In genomic region chr10:69929575-69929974, GRCh38 we compare ENCODE assay signal across 22 cellular contexts.
DNase-seq lines count a peak whose midpoint lies in the region; ATAC-seq, FAIRE-seq and TF ChIP-seq lines count a peak whose summit lies in the region.
"Had no signal": no experiment of that assay in that cellular context is flagged by ENCODE, and none has a peak within 500 bp of the region (broad histone marks: within the 10 kb centered on the region; RNA-seq: fewer than 3 reads in every experiment).

No MANE protein-coding gene starts in this region.

- no peak overlapping the region for H3K4me3 Mint-ChIP-seq in endodermal cell
- H3K4me3 Mint-ChIP-seq in neural crest cell, result no peak overlapping the region
- no peak overlapping the region for H3K4me3 Mint-ChIP-seq in activated T-helper 1 cell treated with anti-CD3 and anti-CD28 coated beads, Interleukin-12 subunit alpha, Interleukin-12 subunit beta, Interleukin-2, Interleukin-4 antibody, amounts not matched to agents 30 ng/mL and 10 ng/mL and 1 ng/mL, durations not matched to agents 14 hours and 24 hours and 36 hours
- H3K4me3 Mint-ChIP-seq: CD4-positive, CD25-positive, alpha-beta regulatory T cell; IgD-negative memory B cell had no signal

- in situ Hi-C loops in HepG2 (cut with HindIII; ENCODE audit: extremely low pct_ligation_motif_present, low pct_unique_long_range_greater_than_20kb), result no loop called here

- no peak overlapping the region for H2AFZ ChIP-seq in HepG2 (ENCODE audit: low read length)

- H3K4me3 ChIP-seq in HepG2 (replicated peaks in 1 of 3; ENCODE audit: insufficient read depth in 1 of 3, low read depth in 2 of 3, low read length in 3 of 3) (no peak overlapping the region), right lobe of liver (no peak overlapping the region), endodermal cell (ENCODE audit: low read length) (no peak overlapping the region)
- H3K4me3 ChIP-seq: HAP-1 had no signal

- intact Hi-C loops in HepG2 (cut with micrococcal nuclease; ENCODE audit: unreplicated experiment), result no loop called here
- intact Hi-C loops in right lobe of liver (cut with DNase I), result no loop called here
- intact Hi-C loops in activated T-helper 1 cell treated with anti-CD3 and anti-CD28 coated beads, Interleukin-12 subunit alpha, Interleukin-12 subunit beta, Interleukin-2, Interleukin-4 antibody, amounts not matched to agents 30 ng/mL and 10 ng/mL and 1 ng/mL, durations not matched to agents 14 hours and 24 hours and 36 hours (cut with micrococcal nuclease), result no loop called here

- H3K4me1 Mint-ChIP-seq in endodermal cell, result peaks cover 12% of the 10 kb centered on the region
- peaks cover 8% of the 10 kb centered on the region for H3K4me1 Mint-ChIP-seq in neural crest cell
- no peaks in the 10 kb centered on the region for H3K4me1 Mint-ChIP-seq in activated T-helper 1 cell treated with anti-CD3 and anti-CD28 coated beads, Interleukin-12 subunit alpha, Interleukin-12 subunit beta, Interleukin-2, Interleukin-4 antibody, amounts not matched to agents 30 ng/mL and 10 ng/mL and 1 ng/mL, durations not matched to agents 14 hours and 24 hours and 36 hours (ENCODE audit: low read depth)
- H3K4me1 Mint-ChIP-seq: CD4-positive, CD25-positive, alpha-beta regulatory T cell; CD8-positive, alpha-beta memory T cell; IgD-negative memory B cell had no signal

- no peaks in the 10 kb centered on the region for H4K20me1 ChIP-seq in HepG2 (ENCODE audit: insufficient read depth, low read length)

- H3K36me3 Mint-ChIP-seq in endodermal cell (ENCODE audit: low read depth) (peaks cover 11% of the 10 kb centered on the region), neural crest cell (ENCODE audit: low read depth) (peaks cover 3% of the 10 kb centered on the region)
- no peaks in the 10 kb centered on the region for H3K36me3 Mint-ChIP-seq in activated T-helper 1 cell treated with anti-CD3 and anti-CD28 coated beads, Interleukin-12 subunit alpha, Interleukin-12 subunit beta, Interleukin-2, Interleukin-4 antibody, amounts not matched to agents 30 ng/mL and 10 ng/mL and 1 ng/mL, durations not matched to agents 14 hours and 24 hours and 36 hours (ENCODE audit: low read depth)
- H3K36me3 Mint-ChIP-seq: CD4-positive, CD25-positive, alpha-beta regulatory T cell; CD8-positive, alpha-beta memory T cell; IgD-negative memory B cell had no signal

- TF ChIP-seq CTCF in HepG2 (CRISPR knock-in tag; IDR thresholded peaks at IDR 0.05), result no peak
- no peak for TF ChIP-seq CTCF in right lobe of liver (IDR thresholded peaks at IDR 0.05)
- TF ChIP-seq CTCF in endodermal cell (conservative IDR thresholded peaks at IDR 0.05), result no peak
- TF ChIP-seq CTCF in neural crest cell (conservative IDR thresholded peaks at IDR 0.05), result no peak

- 22% methylated on average over 1 of the region's 3 CpGs for WGBS in HepG2 (ENCODE audit: low lambda C conversion rate)
- 55% methylated on average over 2 of the region's 3 CpGs for WGBS in right lobe of liver (ENCODE audit: insufficient coverage, low coverage, low lambda C conversion rate, missing lambda C conversion rate)
- WGBS in endodermal cell (ENCODE audit: insufficient coverage in 1 of 2, insufficient read length in 1 of 2), 2 experiments, result 84 to 86% methylated on average over 2 to 3 of the region's 3 CpGs

- H3K4me1 ChIP-seq in HepG2 (ENCODE audit: insufficient read depth, low read length) (no peaks in the 10 kb centered on the region), right lobe of liver (no peaks in the 10 kb centered on the region), endodermal cell (ENCODE audit: control insufficient read depth, insufficient read depth, low read length) (peaks cover 8% of the 10 kb centered on the region)
- H3K4me1 ChIP-seq: BE2C, HAP-1 had no signal

- POLR2A ChIA-PET in HepG2 (lab: Yijun Ruan, JAX), result no interaction called here

- H3K9me3 ChIP-seq in HepG2 (ENCODE audit: low read length) (no peaks in the 10 kb centered on the region), right lobe of liver (no peaks in the 10 kb centered on the region), endodermal cell (ENCODE audit: control insufficient read depth, low read length) (peaks cover 6% of the 10 kb centered on the region)
- H3K9me3 ChIP-seq: BE2C, HAP-1 had no signal

- H3K4me2 ChIP-seq in HepG2 (ENCODE audit: low read depth, low read length), result no peak overlapping the region

- FAIRE-seq in HepG2 (lab: Jason Lieb, UNC), result no peak

- no peak overlapping the region for H3K9ac ChIP-seq in HepG2 (ENCODE audit: insufficient read depth, low read depth, low read length)
- no peak overlapping the region for H3K9ac ChIP-seq in endodermal cell (ENCODE audit: extremely low read depth, low read length, poor library complexity, severe bottlenecking)

- H3K36me3 ChIP-seq in HepG2 (replicated peaks in 1 of 2; ENCODE audit: control insufficient read depth in 1 of 2, insufficient read depth in 2 of 2, low read length in 2 of 2) (no peaks in the 10 kb centered on the region), right lobe of liver (no peaks in the 10 kb centered on the region), endodermal cell (ENCODE audit: control insufficient read depth, insufficient read depth, low read length) (no peaks in the 10 kb centered on the region)
- H3K36me3 ChIP-seq: BE2C, HAP-1 had no signal

- H3K27ac Mint-ChIP-seq in endodermal cell, result no peak overlapping the region
- H3K27ac Mint-ChIP-seq in neural crest cell (ENCODE audit: unreplicated experiment), result peak overlapping the region; percentile 36
- no peak overlapping the region for H3K27ac Mint-ChIP-seq in activated T-helper 1 cell treated with anti-CD3 and anti-CD28 coated beads, Interleukin-12 subunit alpha, Interleukin-12 subunit beta, Interleukin-2, Interleukin-4 antibody, amounts not matched to agents 30 ng/mL and 10 ng/mL and 1 ng/mL, durations not matched to agents 14 hours and 24 hours and 36 hours
- H3K27ac Mint-ChIP-seq: CD4-positive, CD25-positive, alpha-beta regulatory T cell; CD8-positive, alpha-beta memory T cell; IgD-negative memory B cell had no signal

- no peak for TF ChIP-seq POLR2A in HepG2 (IDR thresholded peaks at IDR 0.05; ENCODE audit: insufficient read depth in 1 of 2, low read depth in 2 of 2, low read length in 2 of 2)
- TF ChIP-seq POLR2A in right lobe of liver (IDR thresholded peaks at IDR 0.05), result no peak

- CTCF ChIA-PET in HepG2 (lab: Yijun Ruan, JAX; ENCODE audit: low intra/inter-chr PET ratio, low total read pairs), result no interaction called here

- H3K27me3 Mint-ChIP-seq in endodermal cell (ENCODE audit: insufficient read depth) (no peaks in the 10 kb centered on the region), neural crest cell (ENCODE audit: low read depth) (no peaks in the 10 kb centered on the region)
- peaks cover 6% of the 10 kb centered on the region for H3K27me3 Mint-ChIP-seq in activated T-helper 1 cell treated with anti-CD3 and anti-CD28 coated beads, Interleukin-12 subunit alpha, Interleukin-12 subunit beta, Interleukin-2, Interleukin-4 antibody, amounts not matched to agents 30 ng/mL and 10 ng/mL and 1 ng/mL, durations not matched to agents 14 hours and 24 hours and 36 hours (ENCODE audit: insufficient read depth)

- H3K9me3 Mint-ChIP-seq in endodermal cell, result peaks cover 6% of the 10 kb centered on the region
- peaks cover 3% of the 10 kb centered on the region for H3K9me3 Mint-ChIP-seq in neural crest cell
- no peaks in the 10 kb centered on the region for H3K9me3 Mint-ChIP-seq in activated T-helper 1 cell treated with anti-CD3 and anti-CD28 coated beads, Interleukin-12 subunit alpha, Interleukin-12 subunit beta, Interleukin-2, Interleukin-4 antibody, amounts not matched to agents 30 ng/mL and 10 ng/mL and 1 ng/mL, durations not matched to agents 14 hours and 24 hours and 36 hours

- TF ChIP-seq RAD21 in HepG2 (CRISPR knock-in tag; IDR thresholded peaks at IDR 0.05), result no peak

- TF ChIP-seq EP300 in HepG2 (IDR thresholded peaks at IDR 0.05; ENCODE audit: low read depth in 2 of 2, low read length in 2 of 2) (no peak), HepG2 (CRISPR knock-in tag; IDR thresholded peaks at IDR 0.05; ENCODE audit: borderline replicate concordance) (no peak)

- no peaks in the 10 kb centered on the region for H3K79me2 ChIP-seq in HepG2 (ENCODE audit: insufficient read depth, low read length)

- no peak for ATAC-seq in HepG2
- ATAC-seq in right lobe of liver, result no peak
- no peak for ATAC-seq in HG02981 (IDR thresholded peaks at IDR 0.05; ENCODE audit: unreplicated experiment)

- H3K27me3 ChIP-seq in HepG2 (ENCODE audit: control insufficient read depth in 1 of 2, insufficient read depth in 2 of 2, low read length in 2 of 2) (peaks cover 9 to 54% of the 10 kb centered on the region in 2 experiments; a peak in 4 of 5 replicates), right lobe of liver (no peaks in the 10 kb centered on the region), endodermal cell (ENCODE audit: control insufficient read depth, insufficient read depth, low read length, poor library complexity, severe bottlenecking) (no peaks in the 10 kb centered on the region)
- H3K27me3 ChIP-seq: BE2C had no signal

- DNase-seq in HepG2 (ENCODE audit: low spot score) (no peak), right lobe of liver (no peak), NCI-H69 (lab: John Stamatoyannopoulos, UW) (peak; percentile 12), endodermal cell (peak; percentile 62), neural crest cell (ENCODE audit: low read depth, low spot score) (no peak), hippocampal formation (lab: John Stamatoyannopoulos, UW) (no peak)
- no peak for DNase-seq in activated T-helper 1 cell treated with anti-CD3 and anti-CD28 coated beads, Interleukin-12 subunit alpha, Interleukin-12 subunit beta, Interleukin-2, Interleukin-4 antibody, amounts not matched to agents 30 ng/mL and 10 ng/mL and 1 ng/mL, durations not matched to agents 14 hours and 24 hours and 36 hours (ENCODE audit: low spot score)
- DNase-seq: ACHN; BE2C; C1 segment of cervical spinal cord; CD4-positive, CD25-positive, alpha-beta regulatory T cell; CD8-positive, alpha-beta memory T cell; COR-L47; DMS153; DMS79; GF-D8; GOT3; KBM-7 had no signal

- no peak overlapping the region for H3K27ac ChIP-seq in HepG2 (ENCODE audit: extremely low read length, insufficient read depth, low read length)
- H3K27ac ChIP-seq in right lobe of liver, result no peak overlapping the region
- H3K27ac ChIP-seq in endodermal cell (ENCODE audit: low read depth, low read length), result no peak overlapping the region
- H3K27ac ChIP-seq: HL-60 had no signal

- no TSS peak for BruUV-seq in HepG2 (replicated peaks; lab: Mats Ljungman, UMichigan)

TF ChIP-seq in HepG2, 621 proteins besides CTCF, POLR2A, EP300 and RAD21 (continues in another document):
- TF ChIP-seq KAT2B (IDR thresholded peaks at IDR 0.05; ENCODE audit: borderline replicate concordance, low read depth, low read length), result no peak
- TF ChIP-seq ZNF34 (CRISPR knock-in tag; IDR thresholded peaks at IDR 0.05; ENCODE audit: borderline replicate concordance), result no peak
- no peak for TF ChIP-seq HIVEP1 (CRISPR knock-in tag; IDR thresholded peaks at IDR 0.05)

Comparison
In these comparisons a context has a peak if more than half of its experiments do, and no peak if none do; other contexts are left out.
1. DNase-seq: peak in NCI-H69 (single experiment) and endodermal cell (single experiment); none in HepG2 (single experiment), right lobe of liver (0 of 3), neural crest cell (single experiment), activated T-helper 1 cell treated with anti-CD3 and anti-CD28 coated beads, Interleukin-12 subunit alpha, Interleukin-12 subunit beta, Interleukin-2, Interleukin-4 antibody, amounts not matched to agents 30 ng/mL and 10 ng/mL and 1 ng/mL, durations not matched to agents 14 hours and 24 hours and 36 hours (single experiment) and hippocampal formation (0 of 2).